In the genomic region with DNA sequence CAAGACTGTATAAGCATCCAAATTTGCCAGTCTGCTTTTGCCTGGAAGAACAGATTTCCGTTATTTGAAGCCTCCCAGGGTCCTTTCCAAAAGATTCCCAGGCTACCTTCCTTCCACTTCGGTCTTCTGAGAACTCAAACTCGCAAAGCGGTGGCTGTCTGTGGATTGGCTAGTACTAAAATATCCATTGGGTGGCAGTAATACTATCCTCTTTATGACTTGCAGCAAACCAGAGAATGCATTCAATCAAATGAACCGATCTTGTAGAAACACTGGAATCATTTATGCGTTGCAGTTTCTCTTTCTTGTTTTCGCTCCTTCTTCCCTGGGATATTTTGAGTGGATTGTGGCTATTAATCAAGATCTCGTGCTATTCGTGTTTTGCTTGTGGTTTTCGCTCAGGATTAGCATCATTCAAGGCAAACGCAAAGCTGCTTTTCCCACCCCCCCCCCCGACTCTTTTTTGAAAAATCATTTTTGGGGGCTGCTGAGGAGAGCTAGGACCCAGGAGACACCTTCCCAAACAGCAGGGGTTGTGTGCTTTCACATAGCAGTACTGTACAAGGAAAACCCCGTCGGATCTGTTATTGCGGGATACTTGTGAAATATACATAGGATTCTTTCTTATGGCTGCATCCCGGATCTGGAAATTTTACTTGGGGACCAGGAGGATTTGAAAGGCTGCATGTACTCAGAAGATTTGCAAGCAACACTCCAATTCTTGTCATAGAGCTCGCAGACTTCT, we compare ENCODE assay signal across 8 cellular contexts. TPM values are rescaled to one million over a fixed set of nuclear protein-coding genes. Genes with fewer than 3 reads are reported as not detected.
DNase-seq lines count a peak whose midpoint lies in the region; ATAC-seq, FAIRE-seq and TF ChIP-seq lines count a peak whose summit lies in the region.

A gene (plus strand): TSS at position 556 of the 745 bp plus-strand sequence.

- H3K27me3 Mint-ChIP-seq in HFFc6 (ENCODE audit: insufficient read depth): no peaks in the 10 kb centered on the region

- no peaks in the 10 kb centered on the region for H3K36me3 ChIP-seq in GM12878 (ENCODE audit: control insufficient read depth in 2 of 2, insufficient read depth in 2 of 2, low read length in 1 of 2)

- no peak for TF ChIP-seq EP300 in GM12878 (IDR thresholded peaks at IDR 0.05; ENCODE audit: borderline replicate concordance in 1 of 2, control insufficient read depth in 1 of 2, low read depth in 2 of 2, low read length in 2 of 2)

- H3K4me1 ChIP-seq in GM12878 (ENCODE audit: control insufficient read depth, insufficient read depth, low read length): no peaks in the 10 kb centered on the region

- H3K9me3 ChIP-seq in GM12878 (replicated peaks; ENCODE audit: control insufficient read depth, insufficient read depth, low read length): no peaks in the 10 kb centered on the region

- no peak within 1 kb of the TSS for H2AFZ ChIP-seq in GM12878 (ENCODE audit: control insufficient read depth, low read depth, low read length)

- H3K4me3 ChIP-seq in GM12878: no peak within 1 kb of the TSS

- CTCF ChIA-PET in GM12878 (lab: Yijun Ruan, JAX): no interaction called here

- SMC1A ChIA-PET in GM12878 (lab: Charles Lee; ENCODE audit: uncharacterized antibody, unreplicated experiment): no interaction called here

- no peak within 1 kb of the TSS for H3K9ac ChIP-seq in GM12878 (ENCODE audit: control insufficient read depth, insufficient read depth, low read length)

- H3K79me2 ChIP-seq in GM12878 (ENCODE audit: control insufficient read depth, insufficient read depth, low read length): no peaks in the 10 kb centered on the region

- no peak within 1 kb of the TSS for H3K27ac Mint-ChIP-seq in HFFc6

- no peak within 1 kb of the TSS for H3K4me3 Mint-ChIP-seq in HFFc6

- no peaks in the 10 kb centered on the region for H3K4me1 Mint-ChIP-seq in HFFc6 (ENCODE audit: low read depth)

- TF ChIP-seq POLR2A in GM12878 (IDR thresholded peaks at IDR 0.05; ENCODE audit: low read depth, low read length): no peak

- H4K20me1 ChIP-seq in GM12878 (ENCODE audit: control insufficient read depth, insufficient read depth): no peaks in the 10 kb centered on the region

- WGBS in GM12878 (ENCODE audit: insufficient coverage, insufficient replicate concordance, low lambda C conversion rate, missing lambda C conversion rate): 49% methylated on average over 16 of the region's 17 CpGs

- H3K36me3 Mint-ChIP-seq in HFFc6 (ENCODE audit: low read depth): no peaks in the 10 kb centered on the region

- BruUV-seq in GM12878 (replicated peaks; lab: Mats Ljungman, UMichigan): no TSS peak

- DNase-seq in HFFc6 (peak; percentile 9), GM12878 (ENCODE audit: low read depth, low spot score) (no peak), substantia nigra (lab: John Stamatoyannopoulos, UW) (peak in 21 of 49 donors; percentile 0 to 39 (median 7)), OCI-M2 (lab: John Stamatoyannopoulos, UW; ENCODE audit: unreplicated experiment) (no peak), NCI-H774 (lab: John Stamatoyannopoulos, UW) (no peak)

- in situ Hi-C loops in GM12878 (cut with MboI): no loop called here

- intact Hi-C loops in GM12878 (cut with micrococcal nuclease; ENCODE audit: unreplicated experiment): no loop called here

- RAD21 ChIA-PET in GM12878 (lab: Charles Lee; ENCODE audit: unreplicated experiment): no interaction called here

- peak; percentile 29; the same call in 1 of the 2 replicates for TF ChIP-seq RAD21 in GM12878 (IDR thresholded peaks at IDR 0.05; ENCODE audit: insufficient read depth, low read depth, low read length)

- H3K4me2 ChIP-seq in GM12878 (ENCODE audit: control insufficient read depth, insufficient read depth): no peak within 1 kb of the TSS

- FAIRE-seq in GM12878 (lab: Jason Lieb, UNC): no peak
- FAIRE-seq in islet of Langerhans (lab: Jason Lieb, UNC): peak; percentile 98

- no peak for TF ChIP-seq CTCF in HFFc6 (IDR thresholded peaks at IDR 0.05)
- peak in 1 of 3 experiments; percentile 11; a peak in 1 of 6 replicates for TF ChIP-seq CTCF in GM12878 (IDR thresholded peaks at IDR 0.05 in 2 of 3, conservative IDR thresholded peaks at IDR 0.05 in 1 of 3; ENCODE audit: control insufficient read depth in 2 of 3, extremely low read depth in 1 of 3, insufficient read depth in 1 of 3, low read depth in 3 of 3, low read length in 3 of 3)

- POLR2A ChIA-PET in GM12878 (lab: Charles Lee): no interaction called here

- ATAC-seq in GM12878: no peak
- no peak for ATAC-seq in HG03571 (IDR thresholded peaks at IDR 0.05; ENCODE audit: unreplicated experiment)
- no peak for ATAC-seq in HG03565 (IDR thresholded peaks at IDR 0.05; ENCODE audit: unreplicated experiment)

- H3K27me3 ChIP-seq in GM12878 (replicated peaks in 1 of 2; ENCODE audit: control insufficient read depth in 2 of 2, insufficient read depth in 2 of 2, low read length in 1 of 2): peaks cover 0 to 2% of the 10 kb centered on the region in 2 experiments; a peak in 2 of 4 replicates

- no peak within 1 kb of the TSS for H3K27ac ChIP-seq in GM12878 (ENCODE audit: control insufficient read depth, insufficient read depth)
- H3K27ac ChIP-seq in substantia nigra (ENCODE audit: low read depth, low read length, poor library complexity, severe bottlenecking): peak within 1 kb of the TSS; percentile 71

- no peaks in the 10 kb centered on the region for H3K9me3 Mint-ChIP-seq in HFFc6

TF ChIP-seq in GM12878, 131 proteins besides CTCF, POLR2A, EP300 and RAD21 (continues in another document):
- TF ChIP-seq, protein P1, sequence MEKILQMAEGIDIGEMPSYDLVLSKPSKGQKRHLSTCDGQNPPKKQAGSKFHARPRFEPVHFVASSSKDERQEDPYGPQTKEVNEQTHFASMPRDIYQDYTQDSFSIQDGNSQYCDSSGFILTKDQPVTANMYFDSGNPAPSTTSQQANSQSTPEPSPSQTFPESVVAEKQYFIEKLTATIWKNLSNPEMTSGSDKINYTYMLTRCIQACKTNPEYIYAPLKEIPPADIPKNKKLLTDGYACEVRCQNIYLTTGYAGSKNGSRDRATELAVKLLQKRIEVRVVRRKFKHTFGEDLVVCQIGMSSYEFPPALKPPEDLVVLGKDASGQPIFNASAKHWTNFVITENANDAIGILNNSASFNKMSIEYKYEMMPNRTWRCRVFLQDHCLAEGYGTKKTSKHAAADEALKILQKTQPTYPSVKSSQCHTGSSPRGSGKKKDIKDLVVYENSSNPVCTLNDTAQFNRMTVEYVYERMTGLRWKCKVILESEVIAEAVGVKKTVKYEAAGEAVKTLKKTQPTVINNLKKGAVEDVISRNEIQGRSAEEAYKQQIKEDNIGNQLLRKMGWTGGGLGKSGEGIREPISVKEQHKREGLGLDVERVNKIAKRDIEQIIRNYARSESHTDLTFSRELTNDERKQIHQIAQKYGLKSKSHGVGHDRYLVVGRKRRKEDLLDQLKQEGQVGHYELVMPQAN (conservative IDR thresholded peaks at IDR 0.05): no peak
- no peak for TF ChIP-seq CHD2 (IDR thresholded peaks at IDR 0.05; ENCODE audit: borderline replicate concordance, low read depth, low read length)
- no peak for TF ChIP-seq YBX1 (IDR thresholded peaks at IDR 0.05)
- TF ChIP-seq, protein P2, sequence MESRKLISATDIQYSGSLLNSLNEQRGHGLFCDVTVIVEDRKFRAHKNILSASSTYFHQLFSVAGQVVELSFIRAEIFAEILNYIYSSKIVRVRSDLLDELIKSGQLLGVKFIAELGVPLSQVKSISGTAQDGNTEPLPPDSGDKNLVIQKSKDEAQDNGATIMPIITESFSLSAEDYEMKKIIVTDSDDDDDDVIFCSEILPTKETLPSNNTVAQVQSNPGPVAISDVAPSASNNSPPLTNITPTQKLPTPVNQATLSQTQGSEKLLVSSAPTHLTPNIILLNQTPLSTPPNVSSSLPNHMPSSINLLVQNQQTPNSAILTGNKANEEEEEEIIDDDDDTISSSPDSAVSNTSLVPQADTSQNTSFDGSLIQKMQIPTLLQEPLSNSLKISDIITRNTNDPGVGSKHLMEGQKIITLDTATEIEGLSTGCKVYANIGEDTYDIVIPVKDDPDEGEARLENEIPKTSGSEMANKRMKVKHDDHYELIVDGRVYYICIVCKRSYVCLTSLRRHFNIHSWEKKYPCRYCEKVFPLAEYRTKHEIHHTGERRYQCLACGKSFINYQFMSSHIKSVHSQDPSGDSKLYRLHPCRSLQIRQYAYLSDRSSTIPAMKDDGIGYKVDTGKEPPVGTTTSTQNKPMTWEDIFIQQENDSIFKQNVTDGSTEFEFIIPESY (IDR thresholded peaks at IDR 0.05): no peak
- TF ChIP-seq SRF (IDR thresholded peaks at IDR 0.05; ENCODE audit: low read depth in 2 of 2, low read length in 2 of 2): no peak

RNA-seq across cellular contexts. Expression of the gene that starts here (rescaled TPM):
- total RNA-seq in HFFc6 (2021; fragmentation: NEBNext Ultra II Directional; extraction: Animal tissue kit (Norgen Biotek cat#: 25700)): not detected
- not detected in 2 replicates for total RNA-seq in GM12878 (2013; cell fraction: nucleolus; rRNA removed)
- total RNA-seq in GM12878 (2014; rRNA removed): not detected in 2 replicates
- total RNA-seq in GM12878 (2014; rRNA removed; fragmentation: Illumina TruSeq; extraction: Trizol): not detected in 2 replicates
- total RNA-seq in GM12878 (2021): not detected in 2 replicates
- polyA plus RNA-seq in GM12878 (2011; ENCODE audit: low read depth): not detected
- polyA plus RNA-seq in GM12878 (2011; rRNA removed): not detected in 2 replicates
- polyA plus RNA-seq in GM12878 (2011; cell fraction: cytosol; rRNA removed): not detected in 2 replicates
- polyA plus RNA-seq in GM12878 (2011; cell fraction: nucleus; rRNA removed): not detected in 2 replicates
- polyA plus RNA-seq in GM12878 (2012): not detected in 2 replicates
- polyA plus RNA-seq in GM12878 (2014; fragmentation: Illumina TruSeq; extraction: Trizol): not detected in 2 replicates
- polyA plus RNA-seq in GM12878 (2014; fragmentation: Nextera tagmentation; extraction: Ambion mirVana): not detected
- polyA plus RNA-seq in GM12878 (2014; rRNA removed): not detected in 2 replicates
- polyA plus RNA-seq in GM12878 (2016; fragmentation: Nextera tagmentation; extraction: Ambion mirVana): not detected
- polyA minus RNA-seq in GM12878 (2011; rRNA and poly(A)+ RNA removed): not detected in 2 replicates
- not detected in 2 replicates for polyA minus RNA-seq in GM12878 (2011; cell fraction: cytosol; rRNA and poly(A)+ RNA removed)
- polyA minus RNA-seq in GM12878 (2011; cell fraction: nucleus; rRNA and poly(A)+ RNA removed): not detected in 2 replicates

Comparison
In these comparisons a context has a peak if more than half of its experiments do, and no peak if none do; other contexts are left out.
1. Peak in DNase-seq in HFFc6; RNA of the gene not detected or under 1 TPM.